In genomic region chr13:21518617-21519144, GRCh38 we compare ENCODE assay signal across 29 cellular contexts.
"Had no signal": no experiment of that assay in that cellular context is flagged by ENCODE, and none has a peak within 500 bp of the region (broad histone marks: within the 10 kb centered on the region; RNA-seq: fewer than 3 reads in every experiment).

No MANE protein-coding gene starts in this region.

- H3K9me3 Mint-ChIP-seq: effector memory CD8-positive, alpha-beta T cell; immature natural killer cell; memory B cell; natural killer cell; neural crest cell; stimulated activated memory B cell treated with anti-CD40 and anti-IgM and Interleukin-4, amounts not matched to agents 10 μg/mL and 1 μg/mL and 100 μg/mL, for 72 hours; type B pancreatic cell had no signal

- H3K27me3 Mint-ChIP-seq: effector memory CD8-positive, alpha-beta T cell; memory B cell; stimulated activated memory B cell treated with anti-CD40 and anti-IgM and Interleukin-4, amounts not matched to agents 10 μg/mL and 1 μg/mL and 100 μg/mL, for 72 hours; type B pancreatic cell had no signal

- H3K36me3 Mint-ChIP-seq: natural killer cell had no signal

- H3K4me3 ChIP-seq: esophagus squamous epithelium, lower lobe of right lung, pancreas, prostate gland, sigmoid colon, skin epidermis, spleen, testis, tibial artery had no signal

- H3K27me3 ChIP-seq: esophagus squamous epithelium, neutrophil, pancreas, sigmoid colon, spleen, testis, tibial artery had no signal

- H3K4me1 ChIP-seq: esophagus squamous epithelium, lower lobe of right lung, pancreas, prostate gland, sigmoid colon, spleen, testis, tibial artery had no signal

- H3K27ac ChIP-seq: esophagus squamous epithelium, lower lobe of right lung, neutrophil, pancreas, prostate gland, sigmoid colon, skin epidermis, spleen, testis, tibial artery had no signal

- H3K4me1 Mint-ChIP-seq: immature natural killer cell; memory B cell; neural crest cell; stimulated activated memory B cell treated with anti-CD40 and anti-IgM and Interleukin-4, amounts not matched to agents 10 μg/mL and 1 μg/mL and 100 μg/mL, for 72 hours had no signal

- H3K36me3 ChIP-seq: prostate gland had no signal

- H3K27ac Mint-ChIP-seq: memory B cell; stimulated activated memory B cell treated with anti-CD40 and anti-IgM and Interleukin-4, amounts not matched to agents 10 μg/mL and 1 μg/mL and 100 μg/mL, for 72 hours; type B pancreatic cell had no signal

- H3K4me3 Mint-ChIP-seq: effector memory CD8-positive, alpha-beta T cell; immature natural killer cell; memory B cell; natural killer cell; neural crest cell; stimulated activated memory B cell treated with anti-CD40 and anti-IgM and Interleukin-4, amounts not matched to agents 10 μg/mL and 1 μg/mL and 100 μg/mL, for 72 hours; type B pancreatic cell had no signal

- H3K9me3 ChIP-seq: esophagus squamous epithelium, lower lobe of right lung, neutrophil, pancreas, prostate gland, sigmoid colon, spleen, testis, tibial artery had no signal

- ATAC-seq: effector memory CD8-positive, alpha-beta T cell; left colon; left ventricle myocardium superior; natural killer cell; pancreas; right cardiac atrium; stimulated activated memory B cell treated with anti-CD40 and anti-IgM and Interleukin-4, amounts not matched to agents 10 μg/mL and 1 μg/mL and 100 μg/mL, for 72 hours; stimulated activated naive CD8-positive, alpha-beta T cell treated with anti-CD3 and anti-CD28 coated beads, Interleukin-15, Interleukin-2, amounts not matched to agents 100 U/mL and 50 U/mL, for 24 hours had no signal

- DNase-seq: cortex of kidney; effector memory CD8-positive, alpha-beta T cell; erythroblast; esophagus squamous epithelium; foreskin melanocyte; hypothalamus; immature natural killer cell; islet precursor cell; kidney glomerular epithelial cell; left colon; left ventricle myocardium superior; lower lobe of right lung; natural killer cell; pancreas; right cardiac atrium; sigmoid colon; spleen; stimulated activated CD4-positive, alpha-beta T cell treated with anti-CD3 and anti-CD28 coated beads, Interleukin-4, amount 100 ng/mL, for 4 hours; stimulated activated naive CD8-positive, alpha-beta T cell treated with anti-CD3 and anti-CD28 coated beads, Interleukin-15, Interleukin-2, amounts not matched to agents 100 U/mL and 50 U/mL, for 24 hours; substantia nigra; testis; tibial artery had no signal
